In genomic region chr20:5803754-5804303, GRCh38 we compare ENCODE assay signal across 7 cellular contexts. TPM values are rescaled to one million over a fixed set of nuclear protein-coding genes. Genes with fewer than 3 reads are reported as not detected.
DNase-seq lines count a peak whose midpoint lies in the region; ATAC-seq, FAIRE-seq and TF ChIP-seq lines count a peak whose summit lies in the region.
"Not testable (repeated sequence)": the region's sequence is repeated elsewhere in the genome, so short reads cannot be mapped to it uniquely, and the experiment has no call there.

No MANE protein-coding gene starts in this region.

- TF ChIP-seq POLR2A in Raji (IDR thresholded peaks at IDR 0.05; ENCODE audit: insufficient read depth, low read depth, low read length) = 0 out of 2 replicates have a peak, but pooled peaks have one; percentile 9
- TF ChIP-seq POLR2A in HepG2 (IDR thresholded peaks at IDR 0.05; ENCODE audit: insufficient read depth in 1 of 2, low read depth in 2 of 2, low read length in 2 of 2) = not testable (repeated sequence)

- POLR2A ChIA-PET in CD4-positive, alpha-beta T cell (lab: Charles Lee) = interaction anchor here (0.5 to 2.9 kb wide), 6 partner anchors 13 to 235 kb away, joined by 3 to 11 read pairs (median 6); no protein-coding TSS in a partner anchor
- POLR2A ChIA-PET in activated CD4-positive, alpha-beta memory T cell treated with anti-CD3 and anti-CD28 coated beads for 36 hours (lab: Charles Lee) = not testable (repeated sequence)
- POLR2A ChIA-PET in HepG2 (lab: Yijun Ruan, JAX) = interaction anchor here (0.9 to 3.6 kb wide), 8 partner anchors 13 to 289 kb away, joined by 3 to 29 read pairs (median 4); partner anchors contain the start of gene SHLD1

- H3K27ac Mint-ChIP-seq in CD4-positive, alpha-beta T cell = peak overlapping the region; percentile 88
- H3K27ac Mint-ChIP-seq in activated CD4-positive, alpha-beta memory T cell treated with anti-CD3 and anti-CD28 coated beads for 36 hours = peak overlapping the region; percentile 45
- H3K27ac Mint-ChIP-seq in activated naive CD8-positive, alpha-beta T cell treated with anti-CD3 and anti-CD28 coated beads for 36 hours = peak overlapping the region; percentile 3

- H3K9ac ChIP-seq in HepG2 (ENCODE audit: insufficient read depth, low read depth, low read length) = not testable (repeated sequence)

- H4K20me1 ChIP-seq in HepG2 (ENCODE audit: insufficient read depth, low read length) = not testable (repeated sequence)

- not testable (repeated sequence) for TF ChIP-seq RAD21 in HepG2 (CRISPR knock-in tag; IDR thresholded peaks at IDR 0.05)

- H3K4me1 Mint-ChIP-seq in CD4-positive, alpha-beta T cell (ENCODE audit: low read depth) = peaks cover 53% of the 10 kb centered on the region
- H3K4me1 Mint-ChIP-seq in activated CD4-positive, alpha-beta memory T cell treated with anti-CD3 and anti-CD28 coated beads for 36 hours (ENCODE audit: low read depth) = peaks cover 31% of the 10 kb centered on the region
- H3K4me1 Mint-ChIP-seq in activated naive CD8-positive, alpha-beta T cell treated with anti-CD3 and anti-CD28 coated beads for 36 hours = peaks cover 12% of the 10 kb centered on the region

- WGBS in HepG2 (ENCODE audit: low lambda C conversion rate) = 74% methylated on average over 13 of the region's 13 CpGs
- WGBS in thymus = 81% methylated on average over 13 of the region's 13 CpGs

- peaks cover 22% of the 10 kb centered on the region for H3K36me3 Mint-ChIP-seq in CD4-positive, alpha-beta T cell (ENCODE audit: low read depth)
- not testable (repeated sequence) for H3K36me3 Mint-ChIP-seq in activated CD4-positive, alpha-beta memory T cell treated with anti-CD3 and anti-CD28 coated beads for 36 hours; activated naive CD8-positive, alpha-beta T cell treated with anti-CD3 and anti-CD28 coated beads for 36 hours

- DNase-seq in CD4-positive, alpha-beta T cell = peak in 1 of 10 experiments; percentile 20
- not testable (repeated sequence) for DNase-seq in activated CD4-positive, alpha-beta memory T cell treated with anti-CD3 and anti-CD28 coated beads for 36 hours; activated naive CD8-positive, alpha-beta T cell treated with anti-CD3 and anti-CD28 coated beads for 36 hours; HepG2 (ENCODE audit: low spot score)

- not testable (repeated sequence) for H3K27me3 ChIP-seq in CD4-positive, alpha-beta T cell (ENCODE audit: control insufficient read depth, insufficient read depth, low read length); HepG2 (ENCODE audit: control insufficient read depth in 1 of 2, insufficient read depth in 2 of 2, low read length in 2 of 2); thymus (ENCODE audit: control insufficient read depth, insufficient read depth)

- CTCF ChIA-PET in CD4-positive, alpha-beta T cell (lab: Charles Lee); HepG2 (lab: Yijun Ruan, JAX; ENCODE audit: low intra/inter-chr PET ratio, low total read pairs): not testable (repeated sequence)
- CTCF ChIA-PET in activated CD4-positive, alpha-beta memory T cell treated with anti-CD3 and anti-CD28 coated beads for 36 hours (lab: Charles Lee) = interaction anchor here (1.6 kb wide), 1 partner anchor 275 kb away, joined by 5 read pairs; no protein-coding TSS in a partner anchor

- H3K36me3 ChIP-seq in HepG2 (replicated peaks in 1 of 2; ENCODE audit: control insufficient read depth in 1 of 2, insufficient read depth in 2 of 2, low read length in 2 of 2); thymus (ENCODE audit: control insufficient read depth, insufficient read depth): not testable (repeated sequence)

- H3K79me2 ChIP-seq in HepG2 (ENCODE audit: insufficient read depth, low read length) = not testable (repeated sequence)

- not testable (repeated sequence) for H3K27me3 Mint-ChIP-seq in CD4-positive, alpha-beta T cell; activated CD4-positive, alpha-beta memory T cell treated with anti-CD3 and anti-CD28 coated beads for 36 hours; activated naive CD8-positive, alpha-beta T cell treated with anti-CD3 and anti-CD28 coated beads for 36 hours

- intact Hi-C loops in CD4-positive, alpha-beta T cell (cut with DNase I, micrococcal nuclease); activated CD4-positive, alpha-beta memory T cell treated with anti-CD3 and anti-CD28 coated beads for 36 hours (cut with micrococcal nuclease): not testable (repeated sequence)
- intact Hi-C loops in HepG2 (cut with micrococcal nuclease; ENCODE audit: unreplicated experiment) = loop anchor here (1.0 to 5.0 kb wide), 3 partner anchors 13 to 128 kb away; no protein-coding TSS in a partner anchor

- not testable (repeated sequence) for FAIRE-seq in HepG2 (lab: Jason Lieb, UNC)

- not testable (repeated sequence) for H3K27ac ChIP-seq in CD4-positive, alpha-beta T cell (ENCODE audit: low read depth, low read length)
- H3K27ac ChIP-seq in HepG2 (ENCODE audit: extremely low read length, insufficient read depth, low read length) (peak overlapping the region; percentile 83), thymus (ENCODE audit: low read depth) (peak overlapping the region; percentile 87)

- in situ Hi-C loops in HepG2 (cut with HindIII; ENCODE audit: extremely low pct_ligation_motif_present, low pct_unique_long_range_greater_than_20kb) = not testable (repeated sequence)

- peak overlapping the region; percentile 27 for H3K4me3 Mint-ChIP-seq in CD4-positive, alpha-beta T cell
- not testable (repeated sequence) for H3K4me3 Mint-ChIP-seq in activated CD4-positive, alpha-beta memory T cell treated with anti-CD3 and anti-CD28 coated beads for 36 hours; activated naive CD8-positive, alpha-beta T cell treated with anti-CD3 and anti-CD28 coated beads for 36 hours

- not testable (repeated sequence) for TF ChIP-seq EP300 in HepG2 (IDR thresholded peaks at IDR 0.05; ENCODE audit: low read depth in 2 of 2, low read length in 2 of 2); HepG2 (CRISPR knock-in tag; IDR thresholded peaks at IDR 0.05; ENCODE audit: borderline replicate concordance)

- not testable (repeated sequence) for H3K9me3 Mint-ChIP-seq in CD4-positive, alpha-beta T cell; activated CD4-positive, alpha-beta memory T cell treated with anti-CD3 and anti-CD28 coated beads for 36 hours; activated naive CD8-positive, alpha-beta T cell treated with anti-CD3 and anti-CD28 coated beads for 36 hours

- not testable (repeated sequence) for H3K9me3 ChIP-seq in CD4-positive, alpha-beta T cell (ENCODE audit: control insufficient read depth, low read length); HepG2 (ENCODE audit: low read length); thymus (ENCODE audit: control insufficient read depth)

- peak overlapping the region in 1 of 3 experiments; percentile 35; a peak in 1 of 6 replicates for H3K4me3 ChIP-seq in HepG2 (replicated peaks in 1 of 3; ENCODE audit: insufficient read depth in 1 of 3, low read depth in 2 of 3, low read length in 3 of 3)
- not testable (repeated sequence) for H3K4me3 ChIP-seq in thymus (ENCODE audit: low read length)

- H3K4me2 ChIP-seq in HepG2 (ENCODE audit: low read depth, low read length) = peak overlapping the region; percentile 45; the same call in 1 of the 2 replicates

- not testable (repeated sequence) for TF ChIP-seq CTCF in CD4-positive, alpha-beta T cell (IDR thresholded peaks at IDR 0.05); HepG2 (CRISPR knock-in tag; IDR thresholded peaks at IDR 0.05)

- ATAC-seq in CD4-positive, alpha-beta T cell (ENCODE audit: poor library complexity) = peak; percentile 31
- ATAC-seq in GM21723 (IDR thresholded peaks at IDR 0.05; ENCODE audit: unreplicated experiment) = peak; percentile 21
- not testable (repeated sequence) for ATAC-seq in HepG2

- H2AFZ ChIP-seq in HepG2 (ENCODE audit: low read length) = not testable (repeated sequence)

- H3K4me1 ChIP-seq in HepG2 (ENCODE audit: insufficient read depth, low read length) (peaks cover 59% of the 10 kb centered on the region), thymus (ENCODE audit: control insufficient read depth, insufficient read depth, low read length) (peaks cover 16% of the 10 kb centered on the region)

- not testable (repeated sequence) for BruUV-seq in HepG2 (replicated peaks; lab: Mats Ljungman, UMichigan)

RNA-seq across cellular contexts. Expression of gene SHLD1, which starts 53.6 kb away (rescaled TPM):
- total RNA-seq in CD4-positive, alpha-beta T cell = 1 to 10 TPM; 7.0 to 7.3 TPM
- 1 to 10 TPM; 9.0 to 9.8 TPM for total RNA-seq in activated CD4-positive, alpha-beta memory T cell treated with anti-CD3 and anti-CD28 coated beads for 36 hours
- total RNA-seq in activated naive CD8-positive, alpha-beta T cell treated with anti-CD3 and anti-CD28 coated beads for 36 hours = 1 to 10 TPM; 6.2 to 6.9 TPM
- total RNA-seq in HepG2 (2016; rRNA removed; fragmentation: Illumina TruSeq; extraction: Trizol) = 8.9 and 11.3 TPM in 2 replicates
- 4.2 and 5.0 TPM in 2 replicates for total RNA-seq in HepG2 (2016; cell fraction: cytosol; rRNA removed; fragmentation: Illumina TruSeq; extraction: Trizol; ENCODE audit: low read depth)
- 7.4 and 10.6 TPM in 2 replicates for total RNA-seq in HepG2 (2016; cell fraction: insoluble cytoplasmic fraction; rRNA removed; fragmentation: Illumina TruSeq; extraction: Trizol)
- 4.7 and 6.6 TPM in 2 replicates for total RNA-seq in HepG2 (2016; cell fraction: membrane; rRNA removed; fragmentation: Illumina TruSeq; extraction: Trizol)
- 5.9 and 8.2 TPM in 2 replicates for total RNA-seq in HepG2 (2016; cell fraction: nucleus; rRNA removed; fragmentation: Illumina TruSeq; extraction: Trizol)
- polyA plus RNA-seq in HepG2 (2011; rRNA removed) = 10.0 and 11.4 TPM in 2 replicates
- 10.9 and 12.3 TPM in 2 replicates for polyA plus RNA-seq in HepG2 (2011; cell fraction: cytosol; rRNA removed)
- polyA plus RNA-seq in HepG2 (2011; cell fraction: nucleus; rRNA removed) = 3.6 and 4.4 TPM in 2 replicates
- 6.9 and 10.2 TPM in 2 replicates for polyA plus RNA-seq in HepG2 (2012)
- polyA plus RNA-seq in HepG2 (2016; cell fraction: cytosol; fragmentation: Illumina TruSeq; extraction: Trizol; ENCODE audit: low read depth) = 3.7 and 4.1 TPM in 2 replicates
- 14.4 and 15.1 TPM in 2 replicates for polyA plus RNA-seq in HepG2 (2016; cell fraction: insoluble cytoplasmic fraction; fragmentation: Illumina TruSeq; extraction: Trizol; ENCODE audit: low read depth)
- polyA plus RNA-seq in HepG2 (2016; cell fraction: membrane; fragmentation: Illumina TruSeq; extraction: Trizol; ENCODE audit: low read depth) = 6.3 and 6.6 TPM in 2 replicates
- polyA plus RNA-seq in HepG2 (2016; cell fraction: nucleus; fragmentation: Illumina TruSeq; extraction: Trizol; ENCODE audit: insufficient read depth, low read depth) = 6.6 and 9.9 TPM in 2 replicates
- polyA minus RNA-seq in HepG2 (2011; rRNA and poly(A)+ RNA removed; ENCODE audit: low replicate concordance) = 0.94 and 8.3 TPM in 2 replicates
- 3.9 and 4.2 TPM in 2 replicates for polyA minus RNA-seq in HepG2 (2011; cell fraction: cytosol; rRNA and poly(A)+ RNA removed)
- polyA minus RNA-seq in HepG2 (2011; cell fraction: nucleus; rRNA and poly(A)+ RNA removed) = 15.9 and 20.3 TPM in 2 replicates
- 16.4 TPM for polyA plus RNA-seq in thymus

Comparison
In these comparisons a context has a peak if more than half of its experiments do, and no peak if none do; other contexts are left out.
1. H3K27ac Mint-ChIP-seq: peak in every context shown above with its lines; median percentile 88 in CD4-positive, alpha-beta T cell; 45 in activated CD4-positive, alpha-beta memory T cell treated with anti-CD3 and anti-CD28 coated beads for 36 hours; 3 in activated naive CD8-positive, alpha-beta T cell treated with anti-CD3 and anti-CD28 coated beads for 36 hours.